Comparison of ENCODE assay signal across 9 cellular contexts in the genomic region with DNA sequence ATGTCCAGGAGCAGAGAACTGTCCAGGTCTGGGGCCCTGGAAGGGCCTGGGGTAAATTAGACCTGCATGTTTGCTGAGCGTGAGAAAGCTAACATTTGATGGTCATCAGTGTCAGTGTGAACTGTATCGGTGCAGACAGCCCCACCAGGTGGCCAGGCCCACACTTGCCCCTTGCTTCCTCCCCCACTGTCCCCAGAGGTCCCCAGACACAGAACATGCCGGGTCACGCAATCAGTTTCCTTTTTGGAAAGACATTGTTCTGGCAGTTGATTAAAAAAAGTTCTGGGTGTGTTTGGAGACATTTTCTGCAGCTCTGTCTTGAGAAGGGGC. TPM values are rescaled to one million over a fixed set of nuclear protein-coding genes. Genes with fewer than 3 reads are reported as not detected.
DNase-seq lines count a peak whose midpoint lies in the region; ATAC-seq, FAIRE-seq and TF ChIP-seq lines count a peak whose summit lies in the region.
"Had no signal": no experiment of that assay in that cellular context is flagged by ENCODE, and none has a peak within 500 bp of the region (broad histone marks: within the 10 kb centered on the region; RNA-seq: fewer than 3 reads in every experiment).

No MANE protein-coding gene starts in this region.

- peak overlapping the region; percentile 16; the same call in 1 of the 2 replicates for H3K27ac ChIP-seq in DND-41 (ENCODE audit: low read length)
- H3K27ac ChIP-seq in astrocyte (ENCODE audit: low read depth, low read length), result no peak overlapping the region
- H3K27ac ChIP-seq in brain microvascular endothelial cell, result no peak overlapping the region
- H3K27ac ChIP-seq: tibial artery had no signal

- TF ChIP-seq CTCF in DND-41 (IDR thresholded peaks at IDR 0.05; ENCODE audit: borderline replicate concordance, extremely low read depth, low read length, poor library complexity, severe bottlenecking) (peak; percentile 45), astrocyte (IDR thresholded peaks at IDR 0.05; ENCODE audit: insufficient read depth, low read depth, low read length) (no peak), nephron progenitor cell (IDR thresholded peaks at IDR 0.05) (no peak), brain microvascular endothelial cell (IDR thresholded peaks at IDR 0.05; ENCODE audit: low read depth, low read length, missing control alignments) (no peak)

- ATAC-seq in DND-41 (ENCODE audit: insufficient read depth, low read depth), result no peak
- ATAC-seq in GM19452 (IDR thresholded peaks at IDR 0.05; ENCODE audit: unreplicated experiment), result no peak

- peak overlapping the region; percentile 62 for H3K9ac ChIP-seq in DND-41 (ENCODE audit: low read depth, low read length)
- no peak overlapping the region for H3K9ac ChIP-seq in astrocyte (ENCODE audit: low read length)

- in situ Hi-C loops in KBM-7 (cut with MboI; ENCODE audit: low pct_unique_long_range_greater_than_20kb, low sequenced_read_pairs), result no loop called here
- in situ Hi-C loops in brain microvascular endothelial cell (cut with HindIII; ENCODE audit: low pct_ligation_motif_present, low sequenced_read_pairs), result no loop called here

- H3K79me2 ChIP-seq in DND-41 (ENCODE audit: insufficient read depth, low read length), result peaks cover 38% of the 10 kb centered on the region
- H3K79me2 ChIP-seq in astrocyte (ENCODE audit: insufficient read depth, low read length), result no peaks in the 10 kb centered on the region

- H3K4me3 Mint-ChIP-seq in astrocyte (ENCODE audit: unreplicated experiment) (peak overlapping the region; percentile 67), nephron progenitor cell (peak overlapping the region; percentile 73)

- no peak for FAIRE-seq in astrocyte (lab: Jason Lieb, UNC)
- FAIRE-seq: endometrium had no signal

- DNase-seq in DND-41, result no peak
- peak; percentile 29 for DNase-seq in KBM-7
- no peak for DNase-seq in astrocyte (ENCODE audit: low read depth)
- no peak for DNase-seq in nephron progenitor cell
- DNase-seq in GDM1 (lab: John Stamatoyannopoulos, UW), result no peak
- DNase-seq in brain microvascular endothelial cell, result no peak

- no peaks in the 10 kb centered on the region for H3K9me3 ChIP-seq in DND-41 (ENCODE audit: insufficient read depth, low read length, severe bottlenecking)
- no peaks in the 10 kb centered on the region for H3K9me3 ChIP-seq in astrocyte (ENCODE audit: insufficient read depth, low read depth, low read length)
- H3K9me3 ChIP-seq: tibial artery had no signal

- H4K20me1 ChIP-seq in DND-41 (ENCODE audit: insufficient read depth, low read length), result peaks cover 58% of the 10 kb centered on the region
- H4K20me1 ChIP-seq in astrocyte (ENCODE audit: insufficient read depth, low read length), result no peaks in the 10 kb centered on the region

- H3K4me2 ChIP-seq in DND-41 (ENCODE audit: insufficient read depth, low read length) (peak overlapping the region; percentile 90), astrocyte (ENCODE audit: low read length) (no peak overlapping the region)

- H3K27me3 Mint-ChIP-seq in astrocyte (ENCODE audit: low read depth, unreplicated experiment) (peaks cover 63% of the 10 kb centered on the region), nephron progenitor cell (ENCODE audit: low read depth, poor library complexity) (peaks cover 56% of the 10 kb centered on the region)

- H3K4me3 ChIP-seq in DND-41 (ENCODE audit: low read depth in 1 of 2, low read length in 2 of 2), result peak overlapping the region in 1 of 2 experiments; percentile 70; a peak in 2 of 4 replicates
- no peak overlapping the region for H3K4me3 ChIP-seq in astrocyte (ENCODE audit: insufficient read depth, low read depth, low read length)
- no peak overlapping the region for H3K4me3 ChIP-seq in brain microvascular endothelial cell (ENCODE audit: low read depth, low read length)

- H3K4me1 ChIP-seq in DND-41 (ENCODE audit: insufficient read depth, low read length), result peaks cover 34% of the 10 kb centered on the region
- H3K4me1 ChIP-seq in astrocyte (ENCODE audit: insufficient read depth, low read length), result no peaks in the 10 kb centered on the region

- H3K4me1 Mint-ChIP-seq in astrocyte (ENCODE audit: low read depth, unreplicated experiment) (no peaks in the 10 kb centered on the region), nephron progenitor cell (peaks cover 27% of the 10 kb centered on the region)

- H3K36me3 ChIP-seq in DND-41 (ENCODE audit: insufficient read depth, low read length), result peaks cover 47% of the 10 kb centered on the region
- no peaks in the 10 kb centered on the region for H3K36me3 ChIP-seq in astrocyte (ENCODE audit: insufficient read depth, low read length)
- no peaks in the 10 kb centered on the region for H3K36me3 ChIP-seq in brain microvascular endothelial cell (replicated peaks)
- H3K36me3 ChIP-seq: tibial artery had no signal

- H3K36me3 Mint-ChIP-seq in astrocyte (ENCODE audit: low read depth, unreplicated experiment), result peaks cover 1% of the 10 kb centered on the region
- H3K36me3 Mint-ChIP-seq in nephron progenitor cell (ENCODE audit: low read depth), result no peaks in the 10 kb centered on the region

- H2AFZ ChIP-seq in DND-41 (ENCODE audit: low read depth, low read length), result no peak overlapping the region
- no peak overlapping the region for H2AFZ ChIP-seq in astrocyte (ENCODE audit: low read depth, low read length)

- no peaks in the 10 kb centered on the region for H3K9me3 Mint-ChIP-seq in astrocyte (ENCODE audit: unreplicated experiment)
- no peaks in the 10 kb centered on the region for H3K9me3 Mint-ChIP-seq in nephron progenitor cell

- H3K27me3 ChIP-seq in DND-41 (ENCODE audit: insufficient read depth, low read length, poor library complexity) (peaks cover 17% of the 10 kb centered on the region), astrocyte (ENCODE audit: insufficient read depth, low read length) (peaks cover 41% of the 10 kb centered on the region), brain microvascular endothelial cell (replicated peaks) (peaks cover 58% of the 10 kb centered on the region)

- H3K27ac Mint-ChIP-seq in astrocyte (ENCODE audit: unreplicated experiment), result no peak overlapping the region
- no peak overlapping the region for H3K27ac Mint-ChIP-seq in nephron progenitor cell

RNA-seq across cellular contexts. Expression of a gene that starts 1.5 kb away (rescaled TPM):
- total RNA-seq in astrocyte, result 0.41 and 0.48 TPM in 2 replicates
